ENCODE assay signal across 34 cellular contexts in the genomic region with DNA sequence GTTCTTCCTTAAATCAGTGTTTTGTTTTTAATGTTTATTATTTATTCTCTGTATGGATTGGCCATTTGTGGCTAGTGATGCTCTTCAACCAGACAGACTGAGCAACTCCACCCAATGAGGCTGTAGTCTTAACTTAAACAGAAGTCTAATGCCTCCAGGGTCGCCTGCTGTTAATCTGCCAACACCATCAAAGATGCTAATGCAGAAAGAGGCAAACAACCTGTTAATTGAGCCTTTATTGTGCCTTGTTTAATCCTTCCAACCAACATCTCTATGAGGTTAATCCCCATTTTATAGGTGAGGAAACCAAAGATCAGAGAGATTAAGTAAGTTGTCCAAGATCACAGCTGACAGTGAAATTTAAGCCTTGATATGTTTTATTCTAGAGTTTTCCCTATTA.
DNase-seq lines count a peak whose midpoint lies in the region; ATAC-seq, FAIRE-seq and TF ChIP-seq lines count a peak whose summit lies in the region.
"Had no signal": no experiment of that assay in that cellular context is flagged by ENCODE, and none has a peak within 500 bp of the region (broad histone marks: within the 10 kb centered on the region; RNA-seq: fewer than 3 reads in every experiment).

No MANE protein-coding gene starts in this region.

- no peak overlapping the region for H3K27ac ChIP-seq in mesendoderm (ENCODE audit: low read depth, low read length)
- no peak overlapping the region for H3K27ac ChIP-seq in HepG2 (ENCODE audit: extremely low read length, insufficient read depth, low read length)
- H3K27ac ChIP-seq: 22Rv1; A549; BLaER1; BLaER1 treated with 17β-estradiol and CSF1 and Interleukin-3, amounts not matched to agents 10 nM and 100 nM; C4-2B had no signal

- no peak overlapping the region for H4K5ac ChIP-seq in mesendoderm (ENCODE audit: low read length)

- peaks cover 31% of the 10 kb centered on the region for H3K27me3 ChIP-seq in HAP-1 (ENCODE audit: low read depth)
- no peaks in the 10 kb centered on the region for H3K27me3 ChIP-seq in mesendoderm (ENCODE audit: insufficient read depth, low read length, poor library complexity)
- H3K27me3 ChIP-seq in HepG2 (ENCODE audit: control insufficient read depth in 1 of 2, insufficient read depth in 2 of 2, low read length in 2 of 2) = peaks cover 0 to 9% of the 10 kb centered on the region in 2 experiments; a peak in 1 of 5 replicates
- no peaks in the 10 kb centered on the region for H3K27me3 ChIP-seq in BE2C
- H3K27me3 ChIP-seq: BLaER1; BLaER1 treated with 17β-estradiol and CSF1 and Interleukin-3, amounts not matched to agents 10 nM and 100 nM had no signal

- POLR2A ChIA-PET in HepG2 (lab: Yijun Ruan, JAX) = no interaction called here

- no peak overlapping the region for H2BK15ac ChIP-seq in mesendoderm (replicated peaks; ENCODE audit: low read depth)

- H3K79me2 ChIP-seq in mesendoderm (ENCODE audit: control insufficient read depth, insufficient read depth, low read length) (no peaks in the 10 kb centered on the region), HepG2 (ENCODE audit: insufficient read depth, low read length) (no peaks in the 10 kb centered on the region)

- in situ Hi-C loops in HAP-1 (cut with MboI; ENCODE audit: low sequenced_read_pairs) (loop anchor here (10.0 to 25.0 kb wide), 4 partner anchors 165 to 857 kb away; partner anchors contain the start of gene PRKACB), HepG2 (cut with HindIII; ENCODE audit: extremely low pct_ligation_motif_present, low pct_unique_long_range_greater_than_20kb) (loop anchor here (10.0 to 25.0 kb wide), 2 partner anchors 165 to 632 kb away; partner anchors contain the start of gene PRKACB)

- TF ChIP-seq CTCF in HepG2 (CRISPR knock-in tag; IDR thresholded peaks at IDR 0.05) (no peak), BE2C (IDR thresholded peaks at IDR 0.05; ENCODE audit: low read depth, low read length) (no peak)

- no peak for ATAC-seq in HepG2
- ATAC-seq: A549; CD8-positive, alpha-beta T cell had no signal

- TF ChIP-seq POLR2A in HepG2 (IDR thresholded peaks at IDR 0.05; ENCODE audit: insufficient read depth in 1 of 2, low read depth in 2 of 2, low read length in 2 of 2) = no peak

- BruUV-seq in HepG2 (replicated peaks; lab: Mats Ljungman, UMichigan) = no TSS peak

- no peak overlapping the region for H3K23ac ChIP-seq in mesendoderm (ENCODE audit: low read length)

- H3K56ac ChIP-seq in mesendoderm (ENCODE audit: low read length) = no peak overlapping the region

- no peak overlapping the region for H3K4ac ChIP-seq in mesendoderm (ENCODE audit: low read depth, low read length)

- H3K36me3 ChIP-seq in HAP-1 (replicated peaks) = no peaks in the 10 kb centered on the region
- H3K36me3 ChIP-seq in mesendoderm (ENCODE audit: control insufficient read depth, insufficient read depth, low read length) = no peaks in the 10 kb centered on the region
- no peaks in the 10 kb centered on the region for H3K36me3 ChIP-seq in HepG2 (replicated peaks in 1 of 2; ENCODE audit: control insufficient read depth in 1 of 2, insufficient read depth in 2 of 2, low read length in 2 of 2)
- H3K36me3 ChIP-seq in BE2C = no peaks in the 10 kb centered on the region
- H3K36me3 ChIP-seq: BLaER1; BLaER1 treated with 17β-estradiol and CSF1 and Interleukin-3, amounts not matched to agents 10 nM and 100 nM had no signal

- H2BK5ac ChIP-seq in mesendoderm (ENCODE audit: low read length) = no peak overlapping the region

- no peak overlapping the region for H2BK120ac ChIP-seq in mesendoderm (ENCODE audit: low read depth, low read length)

- CTCF ChIA-PET in HepG2 (lab: Yijun Ruan, JAX; ENCODE audit: low intra/inter-chr PET ratio, low total read pairs) = no interaction called here

- TF ChIP-seq RAD21 in HepG2 (CRISPR knock-in tag; IDR thresholded peaks at IDR 0.05) = no peak

- no peak for FAIRE-seq in HepG2 (lab: Jason Lieb, UNC)
- FAIRE-seq: A204.1, A549, D721Med had no signal

- no peak overlapping the region for H2AK5ac ChIP-seq in mesendoderm (ENCODE audit: low read length)

- H3K4me2 ChIP-seq in mesendoderm (ENCODE audit: low read length) (no peak overlapping the region), HepG2 (ENCODE audit: low read depth, low read length) (no peak overlapping the region)
- H3K4me2 ChIP-seq: A549; BLaER1; BLaER1 treated with 17β-estradiol and CSF1 and Interleukin-3, amounts not matched to agents 10 nM and 100 nM had no signal

- H3K9me3 ChIP-seq in HAP-1 (no peaks in the 10 kb centered on the region), HepG2 (ENCODE audit: low read length) (no peaks in the 10 kb centered on the region), BE2C (no peaks in the 10 kb centered on the region)
- H3K9me3 ChIP-seq: A549; BLaER1; BLaER1 treated with 17β-estradiol and CSF1 and Interleukin-3, amounts not matched to agents 10 nM and 100 nM; Caco-2 had no signal

- TF ChIP-seq EP300 in HepG2 (IDR thresholded peaks at IDR 0.05; ENCODE audit: low read depth in 2 of 2, low read length in 2 of 2) (no peak), HepG2 (CRISPR knock-in tag; IDR thresholded peaks at IDR 0.05; ENCODE audit: borderline replicate concordance) (no peak)

- H4K20me1 ChIP-seq in HepG2 (ENCODE audit: insufficient read depth, low read length) = no peaks in the 10 kb centered on the region
- H4K20me1 ChIP-seq: BLaER1; BLaER1 treated with 17β-estradiol and CSF1 and Interleukin-3, amounts not matched to agents 10 nM and 100 nM had no signal

- H3K18ac ChIP-seq in mesendoderm (ENCODE audit: low read length) = no peak overlapping the region

- H2AFZ ChIP-seq in HepG2 (ENCODE audit: low read length) = no peak overlapping the region

- H3K9ac ChIP-seq in mesendoderm (ENCODE audit: low read length) (no peak overlapping the region), HepG2 (ENCODE audit: insufficient read depth, low read depth, low read length) (no peak overlapping the region)
- H3K9ac ChIP-seq: BLaER1; BLaER1 treated with 17β-estradiol and CSF1 and Interleukin-3, amounts not matched to agents 10 nM and 100 nM had no signal

- no CpG with 5 or more reads among the region's 1 CpG for WGBS in mesendoderm (ENCODE audit: extremely low coverage, insufficient coverage, low lambda C conversion rate)
- 0% methylated on average over 1 of the region's 1 CpG for WGBS in HepG2 (ENCODE audit: low lambda C conversion rate)

- H4K8ac ChIP-seq in mesendoderm (ENCODE audit: low read depth, low read length) = no peak overlapping the region

- intact Hi-C loops in HepG2 (cut with micrococcal nuclease; ENCODE audit: unreplicated experiment) = loop anchor here (5.0 kb wide), 1 partner anchor 168 kb away; no protein-coding TSS in a partner anchor

- DNase-seq in HAP-1 (ENCODE audit: low spot score in 2 of 2) = peak; percentile 52 to 65
- DNase-seq in NCI-H82 (lab: John Stamatoyannopoulos, UW) = peak; percentile 92
- DNase-seq in NCI-H82 treated with DMSO at 0.1 percent for 48 hours (lab: John Stamatoyannopoulos, UW; ENCODE audit: unreplicated experiment) = peak; percentile 84
- peak; percentile 82 for DNase-seq in mesendoderm
- DNase-seq in central memory CD4-positive, alpha-beta T cell = no peak
- DNase-seq in HepG2 (ENCODE audit: low spot score) = no peak
- no peak for DNase-seq in HT-29 (ENCODE audit: low spot score)
- no peak for DNase-seq in BE2C
- DNase-seq: 8988T; ACHN; AML-193; C1 segment of cervical spinal cord; Caco-2; Calu3; CD4-positive, alpha-beta memory T cell; CD4-positive, alpha-beta T cell; CD4-positive, CD25-positive, alpha-beta regulatory T cell; CD8-positive, alpha-beta memory T cell; CD8-positive, alpha-beta T cell; COR-L47; DMS 273 treated with DMSO at 0.1 percent for 48 hours; DMS153; DMS53; DMS79; DMS79 treated with DMSO at 0.1 percent for 48 hours; DND-41; EL had no signal

- H3K4me1 ChIP-seq in HAP-1 (no peaks in the 10 kb centered on the region; the same call in none of the 2 replicates), mesendoderm (ENCODE audit: control insufficient read depth, low read depth, low read length) (peaks cover 5% of the 10 kb centered on the region), HepG2 (ENCODE audit: insufficient read depth, low read length) (no peaks in the 10 kb centered on the region), BE2C (no peaks in the 10 kb centered on the region)
- H3K4me1 ChIP-seq: A549, BLaER1, Caco-2 had no signal

- H3K4me3 ChIP-seq in HAP-1 (no peak overlapping the region), mesendoderm (ENCODE audit: low read length) (no peak overlapping the region), HepG2 (replicated peaks in 1 of 3; ENCODE audit: insufficient read depth in 1 of 3, low read depth in 2 of 3, low read length in 3 of 3) (no peak overlapping the region), BE2C (ENCODE audit: low read depth, low read length) (no peak overlapping the region)
- H3K4me3 ChIP-seq: A549; BLaER1; BLaER1 treated with 17β-estradiol and CSF1 and Interleukin-3, amounts not matched to agents 10 nM and 100 nM had no signal

- H3K79me1 ChIP-seq in mesendoderm (ENCODE audit: low read length) = no peaks in the 10 kb centered on the region

TF ChIP-seq in HepG2, 621 proteins besides CTCF, POLR2A, EP300 and RAD21 (continues in another document):
- no peak for TF ChIP-seq CSRNP2 (CRISPR knock-in tag; conservative IDR thresholded peaks at IDR 0.05; ENCODE audit: low read depth)
- TF ChIP-seq ZFP41 (CRISPR knock-in tag; IDR thresholded peaks at IDR 0.05; ENCODE audit: borderline replicate concordance) = no peak
- no peak for TF ChIP-seq MXI1 (IDR thresholded peaks at IDR 0.05; ENCODE audit: borderline replicate concordance, low read depth, low read length)
- no peak for TF ChIP-seq ZNF83 (CRISPR knock-in tag; IDR thresholded peaks at IDR 0.05; ENCODE audit: borderline replicate concordance)
- no peak for TF ChIP-seq YEATS4 (CRISPR knock-in tag; IDR thresholded peaks at IDR 0.05; ENCODE audit: borderline replicate concordance)
- no peak for TF ChIP-seq TBX3 (IDR thresholded peaks at IDR 0.05; ENCODE audit: borderline replicate concordance)
- TF ChIP-seq JUN (CRISPR knock-in tag; IDR thresholded peaks at IDR 0.05) = no peak
- TF ChIP-seq CENPX (CRISPR knock-in tag; IDR thresholded peaks at IDR 0.05) = no peak
- TF ChIP-seq PHF21A (CRISPR knock-in tag; IDR thresholded peaks at IDR 0.05) = no peak

Comparison
In these comparisons a context has a peak if more than half of its experiments do, and no peak if none do; other contexts are left out.
1. DNase-seq: peak in HAP-1 (2 of 2), NCI-H82 (single experiment), NCI-H82 treated with DMSO at 0.1 percent for 48 hours (single experiment) and mesendoderm (single experiment); none in central memory CD4-positive, alpha-beta T cell (single experiment), HepG2 (single experiment), HT-29 (single experiment) and BE2C (single experiment).